In the genomic region with DNA sequence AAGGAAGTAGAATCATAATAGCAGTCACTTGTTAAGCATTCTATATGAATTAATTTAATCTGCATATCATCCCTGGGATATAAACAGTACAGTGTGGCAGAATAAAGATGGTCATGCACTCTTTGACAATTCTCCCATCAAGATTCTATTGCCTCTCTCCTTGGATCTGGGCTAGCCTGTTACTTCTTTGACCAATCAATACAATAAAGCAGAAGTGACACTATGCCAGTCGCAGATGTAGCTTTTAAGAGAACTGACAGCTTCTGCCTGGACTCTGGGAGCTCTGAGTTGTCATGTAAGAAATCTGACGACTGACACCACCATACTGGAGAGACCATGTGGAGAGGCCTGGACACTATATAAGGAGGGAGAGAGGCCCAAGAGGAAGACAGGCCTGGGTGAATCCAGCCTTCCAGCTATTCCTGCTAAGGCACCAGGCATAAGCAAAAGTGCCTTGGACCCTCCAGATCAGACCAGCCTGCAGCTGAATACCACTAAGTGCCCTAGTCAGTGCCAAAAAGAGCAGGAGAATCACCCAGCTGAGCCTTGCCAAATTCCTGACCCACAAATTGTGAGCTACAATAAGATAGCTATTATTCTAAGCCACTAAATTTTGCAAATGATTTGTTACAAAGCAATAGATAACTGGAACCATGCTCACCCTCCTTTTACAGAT, we compare ENCODE assay signal across 18 cellular contexts.
DNase-seq lines count a peak whose midpoint lies in the region; ATAC-seq and TF ChIP-seq lines count a peak whose summit lies in the region.
"Had no signal": no experiment of that assay in that cellular context is flagged by ENCODE, and none has a peak within 500 bp of the region (broad histone marks: within the 10 kb centered on the region; RNA-seq: fewer than 3 reads in every experiment).

No MANE protein-coding gene starts in this region.

- H3K9ac ChIP-seq in endodermal cell (ENCODE audit: extremely low read depth, low read length, poor library complexity, severe bottlenecking) = no peak overlapping the region

- peaks cover 16% of the 10 kb centered on the region for H3K4me1 Mint-ChIP-seq in activated CD8-positive, alpha-beta memory T cell treated with anti-CD3 and anti-CD28 coated beads, Interleukin-2, amount 10 ng/mL, durations not matched to agents 7 days and 5 days
- H3K4me1 Mint-ChIP-seq in endodermal cell = peaks cover 8% of the 10 kb centered on the region
- H3K4me1 Mint-ChIP-seq in stimulated activated naive B cell treated with anti-CD40 and anti-IgM and Interleukin-4, amounts not matched to agents 10 μg/mL and 1 μg/mL and 100 μg/mL, for 72 hours = peaks cover 34 to 39% of the 10 kb centered on the region in 2 donors

- 94 to 100% methylated on average over 2 of the region's 2 CpGs for WGBS in endodermal cell (ENCODE audit: insufficient coverage in 1 of 2, insufficient read length in 1 of 2), 2 experiments

- DNase-seq in activated CD8-positive, alpha-beta memory T cell treated with anti-CD3 and anti-CD28 coated beads for 24 hours = peak; percentile 37
- no peak for DNase-seq in activated CD8-positive, alpha-beta memory T cell treated with anti-CD3 and anti-CD28 coated beads, Interleukin-2, amount 10 ng/mL, durations not matched to agents 7 days and 5 days
- DNase-seq in MV-4-11 (lab: John Stamatoyannopoulos, UW) = peak; percentile 72
- peak; percentile 7 for DNase-seq in endodermal cell
- DNase-seq in stimulated activated naive B cell treated with anti-CD40 and anti-IgM and Interleukin-4, amounts not matched to agents 10 μg/mL and 1 μg/mL and 100 μg/mL, for 72 hours = no peak
- DNase-seq in GM10266 (ENCODE audit: extremely low spot score) = no peak
- DNase-seq: C1 segment of cervical spinal cord, Kasumi-1, MM.1S, NCI-H1436, NCI-H1930, NCI-H226, NCI-H524 treated with DMSO at 0.1 percent for 48 hours, SJCRH30 had no signal

- no peaks in the 10 kb centered on the region for H3K27me3 ChIP-seq in endodermal cell (ENCODE audit: control insufficient read depth, insufficient read depth, low read length, poor library complexity, severe bottlenecking)
- H3K27me3 ChIP-seq: SJCRH30 had no signal

- no peak overlapping the region for H3K4me3 ChIP-seq in endodermal cell (ENCODE audit: low read length)
- H3K4me3 ChIP-seq: A549, HAP-1, SJCRH30 had no signal

- TF ChIP-seq CTCF in endodermal cell (conservative IDR thresholded peaks at IDR 0.05) = no peak
- TF ChIP-seq CTCF in GM10266 (IDR thresholded peaks at IDR 0.05; ENCODE audit: control insufficient read depth, insufficient read depth, low read depth, missing control alignments) = no peak

- no peak overlapping the region for H3K27ac ChIP-seq in endodermal cell (ENCODE audit: low read depth, low read length)
- H3K27ac ChIP-seq: SJCRH30 had no signal

- H3K36me3 Mint-ChIP-seq in activated CD8-positive, alpha-beta memory T cell treated with anti-CD3 and anti-CD28 coated beads, Interleukin-2, amount 10 ng/mL, durations not matched to agents 7 days and 5 days = peaks cover 36% of the 10 kb centered on the region
- H3K36me3 Mint-ChIP-seq in endodermal cell (ENCODE audit: low read depth) = no peaks in the 10 kb centered on the region
- H3K36me3 Mint-ChIP-seq in stimulated activated naive B cell treated with anti-CD40 and anti-IgM and Interleukin-4, amounts not matched to agents 10 μg/mL and 1 μg/mL and 100 μg/mL, for 72 hours = peaks cover 3 to 6% of the 10 kb centered on the region in 2 donors

- no peak for ATAC-seq in activated CD8-positive, alpha-beta memory T cell treated with anti-CD3 and anti-CD28 coated beads, Interleukin-2, amount 10 ng/mL, durations not matched to agents 7 days and 5 days
- ATAC-seq in stimulated activated naive B cell treated with anti-CD40 and anti-IgM and Interleukin-4, amounts not matched to agents 10 μg/mL and 1 μg/mL and 100 μg/mL, for 72 hours (replicated peaks) = peak; percentile 46 to 47
- ATAC-seq in GM21717 (IDR thresholded peaks at IDR 0.05; ENCODE audit: unreplicated experiment) = no peak
- ATAC-seq in GM19351 (IDR thresholded peaks at IDR 0.05; ENCODE audit: unreplicated experiment) = no peak
- ATAC-seq: A549 had no signal

- CTCF ChIA-PET in activated CD8-positive, alpha-beta memory T cell treated with anti-CD3 and anti-CD28 coated beads, Interleukin-2, amount 10 ng/mL, durations not matched to agents 7 days and 5 days (lab: Charles Lee) = interaction anchor here (1.0 to 2.5 kb wide), 2 partner anchors 12 to 83 kb away, joined by 3 to 9 read pairs; no protein-coding TSS in a partner anchor

- no peaks in the 10 kb centered on the region for H3K36me3 ChIP-seq in endodermal cell (ENCODE audit: control insufficient read depth, insufficient read depth, low read length)
- H3K36me3 ChIP-seq: HAP-1, SJCRH30 had no signal

- no peak overlapping the region for H3K4me3 Mint-ChIP-seq in activated CD8-positive, alpha-beta memory T cell treated with anti-CD3 and anti-CD28 coated beads, Interleukin-2, amount 10 ng/mL, durations not matched to agents 7 days and 5 days
- no peak overlapping the region for H3K4me3 Mint-ChIP-seq in endodermal cell
- no peak overlapping the region for H3K4me3 Mint-ChIP-seq in stimulated activated naive B cell treated with anti-CD40 and anti-IgM and Interleukin-4, amounts not matched to agents 10 μg/mL and 1 μg/mL and 100 μg/mL, for 72 hours

- no peaks in the 10 kb centered on the region for H3K9me3 ChIP-seq in endodermal cell (ENCODE audit: control insufficient read depth, low read length)
- H3K9me3 ChIP-seq: HAP-1, SJCRH30 had no signal

- no peaks in the 10 kb centered on the region for H3K4me1 ChIP-seq in endodermal cell (ENCODE audit: control insufficient read depth, insufficient read depth, low read length)
- H3K4me1 ChIP-seq: SJCRH30 had no signal

- H3K27me3 Mint-ChIP-seq in activated CD8-positive, alpha-beta memory T cell treated with anti-CD3 and anti-CD28 coated beads, Interleukin-2, amount 10 ng/mL, durations not matched to agents 7 days and 5 days = no peaks in the 10 kb centered on the region
- no peaks in the 10 kb centered on the region for H3K27me3 Mint-ChIP-seq in endodermal cell (ENCODE audit: insufficient read depth)
- no peaks in the 10 kb centered on the region for H3K27me3 Mint-ChIP-seq in stimulated activated naive B cell treated with anti-CD40 and anti-IgM and Interleukin-4, amounts not matched to agents 10 μg/mL and 1 μg/mL and 100 μg/mL, for 72 hours

- no peak overlapping the region for H3K27ac Mint-ChIP-seq in activated CD8-positive, alpha-beta memory T cell treated with anti-CD3 and anti-CD28 coated beads, Interleukin-2, amount 10 ng/mL, durations not matched to agents 7 days and 5 days
- no peak overlapping the region for H3K27ac Mint-ChIP-seq in endodermal cell
- H3K27ac Mint-ChIP-seq in stimulated activated naive B cell treated with anti-CD40 and anti-IgM and Interleukin-4, amounts not matched to agents 10 μg/mL and 1 μg/mL and 100 μg/mL, for 72 hours = no peak overlapping the region

- H3K9me3 Mint-ChIP-seq in activated CD8-positive, alpha-beta memory T cell treated with anti-CD3 and anti-CD28 coated beads, Interleukin-2, amount 10 ng/mL, durations not matched to agents 7 days and 5 days (ENCODE audit: low read depth) = no peaks in the 10 kb centered on the region
- no peaks in the 10 kb centered on the region for H3K9me3 Mint-ChIP-seq in endodermal cell
- no peaks in the 10 kb centered on the region for H3K9me3 Mint-ChIP-seq in stimulated activated naive B cell treated with anti-CD40 and anti-IgM and Interleukin-4, amounts not matched to agents 10 μg/mL and 1 μg/mL and 100 μg/mL, for 72 hours

Comparison
In these comparisons a context has a peak if more than half of its experiments do, and no peak if none do; other contexts are left out.
1. DNase-seq: peak in activated CD8-positive, alpha-beta memory T cell treated with anti-CD3 and anti-CD28 coated beads for 24 hours (single experiment), MV-4-11 (single experiment) and endodermal cell (single experiment); none in activated CD8-positive, alpha-beta memory T cell treated with anti-CD3 and anti-CD28 coated beads, Interleukin-2, amount 10 ng/mL, durations not matched to agents 7 days and 5 days (single experiment), stimulated activated naive B cell treated with anti-CD40 and anti-IgM and Interleukin-4, amounts not matched to agents 10 μg/mL and 1 μg/mL and 100 μg/mL, for 72 hours (single experiment) and GM10266 (single experiment).
2. ATAC-seq: peak in stimulated activated naive B cell treated with anti-CD40 and anti-IgM and Interleukin-4, amounts not matched to agents 10 μg/mL and 1 μg/mL and 100 μg/mL, for 72 hours (2 of 2); none in activated CD8-positive, alpha-beta memory T cell treated with anti-CD3 and anti-CD28 coated beads, Interleukin-2, amount 10 ng/mL, durations not matched to agents 7 days and 5 days (single experiment), GM21717 (single experiment) and GM19351 (single experiment).